In genomic region chr12:95088339-95088738, GRCh38 we compare ENCODE assay signal across 18 cellular contexts. TPM values are rescaled to one million over a fixed set of nuclear protein-coding genes. Genes with fewer than 3 reads are reported as not detected.
DNase-seq lines count a peak whose midpoint lies in the region; ATAC-seq and TF ChIP-seq lines count a peak whose summit lies in the region.
"Had no signal": no experiment of that assay in that cellular context is flagged by ENCODE, and none has a peak within 500 bp of the region (broad histone marks: within the 10 kb centered on the region; RNA-seq: fewer than 3 reads in every experiment).

No MANE protein-coding gene starts in this region.

- TF ChIP-seq CTCF in transverse colon (IDR thresholded peaks at IDR 0.05): no peak

- 61 to 100% methylated on average over 1 of the region's 1 CpG for WGBS in transverse colon (ENCODE audit: low coverage in 1 of 2), 2 donors

- peak; percentile 74 for ATAC-seq in HG02623 (IDR thresholded peaks at IDR 0.05; ENCODE audit: unreplicated experiment)
- ATAC-seq in HG03460 (IDR thresholded peaks at IDR 0.05; ENCODE audit: unreplicated experiment): peak; percentile 49
- ATAC-seq in stimulated activated naive B cell treated with anti-CD40 and anti-IgM and Interleukin-4, amounts not matched to agents 10 μg/mL and 1 μg/mL and 100 μg/mL, for 72 hours (replicated peaks): peak; percentile 88 to 93
- ATAC-seq: mucosa of descending colon, pancreas had no signal

- H3K27ac Mint-ChIP-seq in stimulated activated naive B cell treated with anti-CD40 and anti-IgM and Interleukin-4, amounts not matched to agents 10 μg/mL and 1 μg/mL and 100 μg/mL, for 72 hours: peak overlapping the region; percentile 31
- H3K27ac Mint-ChIP-seq: activated naive CD8-positive, alpha-beta T cell; CD8-positive, alpha-beta memory T cell had no signal

- intact Hi-C loops in transverse colon (cut with DNase I; ENCODE audit: low total_unique reads): no loop called here

- no peaks in the 10 kb centered on the region for H3K9me3 Mint-ChIP-seq in stimulated activated naive B cell treated with anti-CD40 and anti-IgM and Interleukin-4, amounts not matched to agents 10 μg/mL and 1 μg/mL and 100 μg/mL, for 72 hours
- H3K9me3 Mint-ChIP-seq: CD8-positive, alpha-beta memory T cell had no signal

- peak overlapping the region in 1 of 2 donors; percentile 56 for H3K4me3 Mint-ChIP-seq in stimulated activated naive B cell treated with anti-CD40 and anti-IgM and Interleukin-4, amounts not matched to agents 10 μg/mL and 1 μg/mL and 100 μg/mL, for 72 hours
- H3K4me3 Mint-ChIP-seq: activated naive CD8-positive, alpha-beta T cell; CD8-positive, alpha-beta memory T cell had no signal

- peaks cover 9 to 16% of the 10 kb centered on the region in 2 donors for H3K4me1 Mint-ChIP-seq in stimulated activated naive B cell treated with anti-CD40 and anti-IgM and Interleukin-4, amounts not matched to agents 10 μg/mL and 1 μg/mL and 100 μg/mL, for 72 hours
- H3K4me1 Mint-ChIP-seq: CD8-positive, alpha-beta memory T cell had no signal

- no peaks in the 10 kb centered on the region for H3K9me3 ChIP-seq in transverse colon
- H3K9me3 ChIP-seq: mucosa of descending colon, pancreas, SJSA1 had no signal

- TF ChIP-seq POLR2A in transverse colon (IDR thresholded peaks at IDR 0.05): no peak

- H3K36me3 Mint-ChIP-seq in stimulated activated naive B cell treated with anti-CD40 and anti-IgM and Interleukin-4, amounts not matched to agents 10 μg/mL and 1 μg/mL and 100 μg/mL, for 72 hours: no peaks in the 10 kb centered on the region
- H3K36me3 Mint-ChIP-seq: activated naive CD8-positive, alpha-beta T cell; CD8-positive, alpha-beta memory T cell had no signal

- H3K4me1 ChIP-seq in transverse colon: peaks cover 7 to 24% (median 18%) of the 10 kb centered on the region in 4 donors
- H3K4me1 ChIP-seq: SJSA1 had no signal

- TF ChIP-seq EP300 in transverse colon (IDR thresholded peaks at IDR 0.05; ENCODE audit: low read depth): no peak

- no peaks in the 10 kb centered on the region for H3K27me3 Mint-ChIP-seq in stimulated activated naive B cell treated with anti-CD40 and anti-IgM and Interleukin-4, amounts not matched to agents 10 μg/mL and 1 μg/mL and 100 μg/mL, for 72 hours
- H3K27me3 Mint-ChIP-seq: activated naive CD8-positive, alpha-beta T cell; CD8-positive, alpha-beta memory T cell had no signal

- H3K27ac ChIP-seq in transverse colon: no peak overlapping the region
- H3K27ac ChIP-seq: cardiac muscle cell, KMS-11, pancreas, SJSA1 had no signal

- in situ Hi-C loops in transverse colon (cut with MboI; ENCODE audit: low pct_ligation_motif_present in 1 of 4, low pct_unique_long_range_greater_than_20kb in 1 of 4, low sequenced_read_pairs in 3 of 4): no loop called here

- no peaks in the 10 kb centered on the region for H3K27me3 ChIP-seq in transverse colon
- H3K27me3 ChIP-seq: cardiac muscle cell, pancreas, SJSA1 had no signal

- no peak overlapping the region for H3K4me3 ChIP-seq in transverse colon
- H3K4me3 ChIP-seq: cardiac muscle cell, mucosa of descending colon, pancreas, SJSA1 had no signal

- peaks cover 0 to 6% (median 0%) of the 10 kb centered on the region in 4 donors for H3K36me3 ChIP-seq in transverse colon

- DNase-seq in SIG-M5 treated with dmso at 0.1 percent for 504 hours (lab: John Stamatoyannopoulos, UW; ENCODE audit: unreplicated experiment): peak; percentile 64
- DNase-seq in SIG-M5 (lab: John Stamatoyannopoulos, UW): no peak
- no peak for DNase-seq in stimulated activated naive B cell treated with anti-CD40 and anti-IgM and Interleukin-4, amounts not matched to agents 10 μg/mL and 1 μg/mL and 100 μg/mL, for 72 hours
- DNase-seq in transverse colon: no peak
- DNase-seq in activated CD4-positive, CD25-positive, alpha-beta regulatory T cell treated with anti-CD3 and anti-CD28 coated beads, Interleukin-2, amount 50 U/mL, for 72 hours: no peak
- DNase-seq in activated T-cell treated with anti-CD3 and anti-CD28 coated beads, Interleukin-2, amount 50 U/mL, for 48 hours: no peak
- DNase-seq: CD8-positive, alpha-beta memory T cell; mucosa of descending colon; NCI-H187 treated with DMSO at 0.1 percent for 48 hours; pancreas; stimulated activated CD4-positive, alpha-beta T cell treated with anti-CD3 and anti-CD28 coated beads, Interleukin-12 subunit alpha, Interleukin-12 subunit beta, amount 100 ng/mL, for 4 hours; trophoblast cell had no signal

RNA-seq across cellular contexts. Expression of gene NR2C1, which starts 14.9 kb away (rescaled TPM):
- total RNA-seq in transverse colon: 100 to 1,000 TPM in 1 of 4 donors, 10 to 100 TPM in 3; 25.1 to 157 (median 46.0) TPM
